ENCODE assay signal across 13 cellular contexts in genomic region chr7:130735273-130735716, GRCh38. TPM values are rescaled to one million over a fixed set of nuclear protein-coding genes. Genes with fewer than 3 reads are reported as not detected.
DNase-seq lines count a peak whose midpoint lies in the region; ATAC-seq and TF ChIP-seq lines count a peak whose summit lies in the region.
"Had no signal": no experiment of that assay in that cellular context is flagged by ENCODE, and none has a peak within 500 bp of the region (broad histone marks: within the 10 kb centered on the region; RNA-seq: fewer than 3 reads in every experiment).

No MANE protein-coding gene starts in this region.

- WGBS in hepatocyte (ENCODE audit: low lambda C conversion rate, missing lambda C conversion rate) = 54% methylated on average over 3 of the region's 3 CpGs

- H4K20me1 ChIP-seq in hepatocyte (ENCODE audit: insufficient read depth, poor library complexity, severe bottlenecking) = no peaks in the 10 kb centered on the region

- H3K36me3 ChIP-seq in SK-N-MC (ENCODE audit: insufficient read depth, low read length) (no peaks in the 10 kb centered on the region), hepatocyte (replicated peaks; ENCODE audit: insufficient read depth, low read depth) (no peaks in the 10 kb centered on the region)

- TF ChIP-seq CTCF in hepatocyte (IDR thresholded peaks at IDR 0.05; ENCODE audit: poor library complexity) = no peak

- H3K4me2 ChIP-seq in hepatocyte = peak overlapping the region; percentile 94

- H3K4me3 ChIP-seq in SK-N-MC (peak overlapping the region; percentile 84), hepatocyte (no peak overlapping the region)

- H3K9me2 ChIP-seq in hepatocyte (replicated peaks; ENCODE audit: insufficient read depth) = no peaks in the 10 kb centered on the region

- no peaks in the 10 kb centered on the region for H3K4me1 ChIP-seq in hepatocyte (ENCODE audit: insufficient read depth)

- peaks cover 3% of the 10 kb centered on the region for H3K36me3 Mint-ChIP-seq in stimulated activated naive CD8-positive, alpha-beta T cell treated with anti-CD3 and anti-CD28 coated beads, Interleukin-15, Interleukin-2, amounts not matched to agents 100 ng/mL and 50 ng/mL, for 24 hours (ENCODE audit: low read depth)

- H3K27ac ChIP-seq in SK-N-MC (no peak overlapping the region), hepatocyte (no peak overlapping the region)
- H3K27ac ChIP-seq: C4-2B had no signal

- H2AFZ ChIP-seq in hepatocyte = no peak overlapping the region

- peak overlapping the region; percentile 83 for H3K4me3 Mint-ChIP-seq in stimulated activated naive CD8-positive, alpha-beta T cell treated with anti-CD3 and anti-CD28 coated beads, Interleukin-15, Interleukin-2, amounts not matched to agents 100 ng/mL and 50 ng/mL, for 24 hours

- H3K79me2 ChIP-seq in hepatocyte = no peaks in the 10 kb centered on the region

- peaks cover 87% of the 10 kb centered on the region for H3K27me3 ChIP-seq in hepatocyte

- DNase-seq in stimulated activated naive CD8-positive, alpha-beta T cell treated with anti-CD3 and anti-CD28 coated beads, Interleukin-15, Interleukin-2, amounts not matched to agents 100 U/mL and 50 U/mL, for 24 hours = no peak
- DNase-seq in SK-N-MC (ENCODE audit: low read depth, low spot score) (no peak), hepatocyte (ENCODE audit: low spot score) (no peak), NCI-H2081 (lab: John Stamatoyannopoulos, UW) (no peak)

- peaks cover 73% of the 10 kb centered on the region for H3K27me3 Mint-ChIP-seq in stimulated activated naive CD8-positive, alpha-beta T cell treated with anti-CD3 and anti-CD28 coated beads, Interleukin-15, Interleukin-2, amounts not matched to agents 100 ng/mL and 50 ng/mL, for 24 hours

- peak overlapping the region; percentile 16 for H3K9ac ChIP-seq in SK-N-MC (ENCODE audit: insufficient read length)

- no peak overlapping the region for H3K27ac Mint-ChIP-seq in stimulated activated naive CD8-positive, alpha-beta T cell treated with anti-CD3 and anti-CD28 coated beads, Interleukin-15, Interleukin-2, amounts not matched to agents 100 ng/mL and 50 ng/mL, for 24 hours

- peaks cover 14% of the 10 kb centered on the region for H3K4me1 Mint-ChIP-seq in stimulated activated naive CD8-positive, alpha-beta T cell treated with anti-CD3 and anti-CD28 coated beads, Interleukin-15, Interleukin-2, amounts not matched to agents 100 ng/mL and 50 ng/mL, for 24 hours (ENCODE audit: low read depth)

- no peaks in the 10 kb centered on the region for H3K9me3 ChIP-seq in SK-N-MC (ENCODE audit: low read depth, low read length)
- H3K9me3 ChIP-seq in hepatocyte (ENCODE audit: low read depth) = peaks cover 12% of the 10 kb centered on the region

- no peak for ATAC-seq in stimulated activated naive CD8-positive, alpha-beta T cell treated with anti-CD3 and anti-CD28 coated beads, Interleukin-15, Interleukin-2, amounts not matched to agents 100 U/mL and 50 U/mL, for 24 hours
- ATAC-seq in HG03280 (IDR thresholded peaks at IDR 0.05; ENCODE audit: unreplicated experiment) (no peak), HG02973 (IDR thresholded peaks at IDR 0.05; ENCODE audit: unreplicated experiment) (no peak), HG02870 (IDR thresholded peaks at IDR 0.05; ENCODE audit: unreplicated experiment) (no peak)

- no peaks in the 10 kb centered on the region for H3K9me3 Mint-ChIP-seq in stimulated activated naive CD8-positive, alpha-beta T cell treated with anti-CD3 and anti-CD28 coated beads, Interleukin-15, Interleukin-2, amounts not matched to agents 100 ng/mL and 50 ng/mL, for 24 hours

RNA-seq across cellular contexts. Expression of gene KLF14, which starts 1.3 kb away (rescaled TPM):
- 0.24 TPM in 1 of 2 replicates, not detected in the other for total RNA-seq in hepatocyte
- 0.16 and 0.46 TPM in 2 replicates for polyA plus RNA-seq in hepatocyte
- total RNA-seq: glomerular endothelial cell had no signal
- polyA plus RNA-seq: neural cell had no signal

RNA-seq across cellular contexts. Expression of gene TSGA13, which starts 49.0 kb away (rescaled TPM):
- total RNA-seq in hepatocyte = not detected in 2 replicates
- not detected in 2 replicates for polyA plus RNA-seq in hepatocyte
- total RNA-seq: bronchial epithelial cell, glomerular endothelial cell had no signal
- polyA plus RNA-seq: neural cell, thymus had no signal
